In genomic region chr12:46303039-46303666, GRCh38 we compare ENCODE assay signal across 8 cellular contexts. TPM values are rescaled to one million over a fixed set of nuclear protein-coding genes. Genes with fewer than 3 reads are reported as not detected.
DNase-seq lines count a peak whose midpoint lies in the region; TF ChIP-seq lines count a peak whose summit lies in the region.

No MANE protein-coding gene starts in this region.

- no peak overlapping the region for H3K4me3 Mint-ChIP-seq in activated T-cell treated with anti-CD3 and anti-CD28 coated beads, Interleukin-2, amount 50 U/mL, for 24 hours
- H3K4me3 Mint-ChIP-seq in nephron progenitor cell, result no peak overlapping the region

- TF ChIP-seq POLR2A in erythroblast (IDR thresholded peaks at IDR 0.05; ENCODE audit: low read length) (no peak), uterus (IDR thresholded peaks at IDR 0.05) (no peak)

- TF ChIP-seq CTCF in nephron progenitor cell (IDR thresholded peaks at IDR 0.05) (peak; percentile 37), uterus (IDR thresholded peaks at IDR 0.05) (peak; percentile 25 to 42 (median 32))

- H3K4me1 Mint-ChIP-seq in activated T-cell treated with anti-CD3 and anti-CD28 coated beads, Interleukin-2, amount 50 U/mL, for 24 hours (ENCODE audit: low read depth), result peaks cover 10% of the 10 kb centered on the region
- H3K4me1 Mint-ChIP-seq in nephron progenitor cell, result no peaks in the 10 kb centered on the region

- H3K36me3 ChIP-seq in uterus, result no peaks in the 10 kb centered on the region

- intact Hi-C loops in uterus (cut with DNase I; ENCODE audit: low total_unique reads), result no loop called here

- H3K27me3 Mint-ChIP-seq in activated T-cell treated with anti-CD3 and anti-CD28 coated beads, Interleukin-2, amount 50 U/mL, for 24 hours, result no peaks in the 10 kb centered on the region
- no peaks in the 10 kb centered on the region for H3K27me3 Mint-ChIP-seq in nephron progenitor cell (ENCODE audit: low read depth, poor library complexity)

- peaks cover 9% of the 10 kb centered on the region for H3K9me3 Mint-ChIP-seq in activated T-cell treated with anti-CD3 and anti-CD28 coated beads, Interleukin-2, amount 50 U/mL, for 24 hours
- peaks cover 23% of the 10 kb centered on the region for H3K9me3 Mint-ChIP-seq in nephron progenitor cell

- DNase-seq in activated T-cell treated with anti-CD3 and anti-CD28 coated beads for 1 hour (ENCODE audit: low read depth) (peak; percentile 28), LHCN-M2 (ENCODE audit: low read depth) (peak; percentile 41), erythroblast (lab: John Stamatoyannopoulos, UW) (peak; percentile 61 to 74), nephron progenitor cell (no peak), uterus (no peak), SKM-1 (lab: John Stamatoyannopoulos, UW; ENCODE audit: unreplicated experiment) (no peak)
- DNase-seq in activated T-cell treated with anti-CD3 and anti-CD28 coated beads, Interleukin-2, amount 50 U/mL, for 24 hours, result no peak
- DNase-seq in activated CD4-positive, alpha-beta T cell treated with anti-CD3 and anti-CD28 coated beads, Interleukin-2, amount 50 U/mL, for 4 hours, result peak; percentile 45 to 46

- H3K27ac ChIP-seq in uterus, result no peak overlapping the region

- no peaks in the 10 kb centered on the region for H3K27me3 ChIP-seq in uterus

- no peaks in the 10 kb centered on the region for H3K4me1 ChIP-seq in uterus

- H3K9me3 ChIP-seq in uterus, result no peaks in the 10 kb centered on the region

- no peaks in the 10 kb centered on the region for H3K36me3 Mint-ChIP-seq in activated T-cell treated with anti-CD3 and anti-CD28 coated beads, Interleukin-2, amount 50 U/mL, for 24 hours (ENCODE audit: low read depth)
- H3K36me3 Mint-ChIP-seq in nephron progenitor cell (ENCODE audit: low read depth), result no peaks in the 10 kb centered on the region

- no peak overlapping the region for H3K4me3 ChIP-seq in uterus

- no peak overlapping the region for H3K27ac Mint-ChIP-seq in activated T-cell treated with anti-CD3 and anti-CD28 coated beads, Interleukin-2, amount 50 U/mL, for 24 hours
- H3K27ac Mint-ChIP-seq in nephron progenitor cell, result no peak overlapping the region

RNA-seq across cellular contexts. Expression of gene SLC38A1, which starts 34.3 kb away (rescaled TPM):
- total RNA-seq in LHCN-M2 (2014; rRNA removed), result 89.6 and 118 TPM in 2 replicates
- 16.3 TPM for polyA plus RNA-seq in LHCN-M2 (2012)
- total RNA-seq in uterus, result 10 to 100 TPM; 27.1 to 93.6 (median 64.1) TPM

Comparison
In these comparisons a context has a peak if more than half of its experiments do, and no peak if none do; other contexts are left out.
1. DNase-seq: peak in activated T-cell treated with anti-CD3 and anti-CD28 coated beads for 1 hour (single experiment), LHCN-M2 (single experiment), activated CD4-positive, alpha-beta T cell treated with anti-CD3 and anti-CD28 coated beads, Interleukin-2, amount 50 U/mL, for 4 hours (2 of 2) and erythroblast (2 of 2); none in activated T-cell treated with anti-CD3 and anti-CD28 coated beads, Interleukin-2, amount 50 U/mL, for 24 hours (single experiment), nephron progenitor cell (single experiment), uterus (0 of 2) and SKM-1 (single experiment).